Comparison of ENCODE assay signal across 13 cellular contexts in the genomic region with DNA sequence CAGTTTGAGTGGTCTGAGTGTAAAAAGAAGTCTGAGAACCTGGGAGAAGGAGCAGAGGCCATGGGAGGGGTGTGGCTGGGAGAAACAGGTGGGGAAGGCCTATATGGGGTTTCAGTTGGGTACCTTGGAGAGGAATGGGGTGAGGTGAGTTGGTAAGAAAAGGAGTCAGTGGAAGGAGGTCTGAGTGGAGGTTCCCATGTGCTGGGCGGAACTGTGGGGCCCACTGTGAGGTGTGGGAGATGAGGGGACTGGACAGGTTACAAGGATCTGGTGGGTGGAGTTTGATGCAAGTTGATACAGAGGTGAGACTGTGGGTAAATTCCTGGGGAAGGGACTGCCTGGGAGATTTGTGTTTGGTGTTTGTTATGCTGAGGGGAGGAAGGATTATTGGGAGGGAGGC. TPM values are rescaled to one million over a fixed set of nuclear protein-coding genes. Genes with fewer than 3 reads are reported as not detected.
DNase-seq lines count a peak whose midpoint lies in the region; ATAC-seq and TF ChIP-seq lines count a peak whose summit lies in the region.
"Had no signal": no experiment of that assay in that cellular context is flagged by ENCODE, and none has a peak within 500 bp of the region (broad histone marks: within the 10 kb centered on the region; RNA-seq: fewer than 3 reads in every experiment).

No MANE protein-coding gene starts in this region.

- H3K9me2 ChIP-seq in OCI-LY7 (ENCODE audit: insufficient read depth, low read length) = no peaks in the 10 kb centered on the region

- CTCF ChIA-PET in OCI-LY7 (lab: Charles Lee; ENCODE audit: unreplicated experiment) = no interaction called here

- ATAC-seq in HG02571 (IDR thresholded peaks at IDR 0.05; ENCODE audit: unreplicated experiment) = no peak

- H3K79me2 ChIP-seq in OCI-LY7 (ENCODE audit: insufficient read depth, low read depth, low read length) (peaks cover 40% of the 10 kb centered on the region), trophoblast cell (ENCODE audit: control insufficient read depth, insufficient read depth, low read length, poor library complexity) (peaks cover 17% of the 10 kb centered on the region)

- H2AFZ ChIP-seq in OCI-LY7 (ENCODE audit: low read length) (no peak overlapping the region), trophoblast cell (ENCODE audit: insufficient read depth, low read length, poor library complexity) (no peak overlapping the region)

- H3K27ac ChIP-seq in OCI-LY7 (ENCODE audit: low read depth, low read length, poor library complexity, severe bottlenecking) (no peak overlapping the region), trophoblast cell (ENCODE audit: low read depth, low read length) (no peak overlapping the region)

- no peak overlapping the region for H2BK5ac ChIP-seq in trophoblast cell (ENCODE audit: low read depth, low read length, poor library complexity)

- WGBS in trophoblast cell (ENCODE audit: extremely low coverage, insufficient coverage, insufficient read length) = no CpG with 5 or more reads among the region's 1 CpG

- H4K20me1 ChIP-seq in OCI-LY7 (ENCODE audit: insufficient read depth, low read length) = peaks cover 16% of the 10 kb centered on the region

- H3K14ac ChIP-seq in trophoblast cell (ENCODE audit: low read length) = no peak overlapping the region

- no peak overlapping the region for H4K91ac ChIP-seq in trophoblast cell (ENCODE audit: low read depth, low read length)

- no peak overlapping the region for H2BK12ac ChIP-seq in trophoblast cell (ENCODE audit: low read length)

- no peak overlapping the region for H2BK120ac ChIP-seq in trophoblast cell (ENCODE audit: insufficient read depth, low read length, poor library complexity)

- H3K4me2 ChIP-seq in OCI-LY7 (ENCODE audit: low read length) (peak overlapping the region; percentile 92), trophoblast cell (ENCODE audit: low read length) (peak overlapping the region; percentile 91)

- H3K9me3 ChIP-seq in OCI-LY7 (ENCODE audit: low read length) (no peaks in the 10 kb centered on the region), trophoblast cell (ENCODE audit: insufficient read depth, low read depth, low read length) (peaks cover 3% of the 10 kb centered on the region)

- no peaks in the 10 kb centered on the region for H3K27me3 ChIP-seq in trophoblast cell (ENCODE audit: insufficient read depth, low read length)

- H3K27ac Mint-ChIP-seq in T-helper 2 cell treated with Interferon-gamma antibody and Interleukin-4, amounts not matched to agents 5 μg/mL and 100 μg/mL, for 36 hours = peak overlapping the region; percentile 70
- H3K27ac Mint-ChIP-seq in dendritic cell treated with granulocyte-macrophage colony-stimulating factor and Interleukin-4, amounts not matched to agents 40 ng/mL and 50 ng/mL, for 4 days = peak overlapping the region; percentile 23

- DNase-seq in T-helper 2 cell treated with Interferon-gamma antibody and Interleukin-4, amounts not matched to agents 5 μg/mL and 100 μg/mL, for 36 hours (ENCODE audit: low spot score) = no peak
- DNase-seq in T-helper 2 cell (no peak), OCI-LY7 (ENCODE audit: low spot score) (no peak), trophoblast cell (no peak), NCI-H748 (lab: John Stamatoyannopoulos, UW; ENCODE audit: unreplicated experiment) (no peak)
- no peak for DNase-seq in stimulated activated CD4-positive, alpha-beta T cell treated with anti-CD3 and anti-CD28 coated beads, Interleukin-4, amount 100 ng/mL, for 24 hours
- DNase-seq: effector CD4-positive, alpha-beta T cell; GF-D8; hypothalamus; MV-4-11; NCI-H526 had no signal

- H3K36me3 ChIP-seq in OCI-LY7 (ENCODE audit: insufficient read depth, low read length) = peaks cover 45% of the 10 kb centered on the region
- peaks cover 33 to 40% of the 10 kb centered on the region in 2 experiments for H3K36me3 ChIP-seq in trophoblast cell (ENCODE audit: control insufficient read depth in 1 of 2, insufficient read depth in 2 of 2, low read length in 2 of 2)

- no peak overlapping the region for H4K8ac ChIP-seq in trophoblast cell (ENCODE audit: low read depth, low read length)

- H3K4me3 ChIP-seq in OCI-LY7 (ENCODE audit: low read depth, low read length, poor library complexity, severe bottlenecking) (peak overlapping the region; percentile 99), trophoblast cell (ENCODE audit: low read depth, low read length) (no peak overlapping the region)

- peaks cover 33% of the 10 kb centered on the region for H3K4me1 Mint-ChIP-seq in T-helper 2 cell treated with Interferon-gamma antibody and Interleukin-4, amounts not matched to agents 5 μg/mL and 100 μg/mL, for 36 hours (ENCODE audit: low read depth)
- H3K4me1 Mint-ChIP-seq in dendritic cell treated with granulocyte-macrophage colony-stimulating factor and Interleukin-4, amounts not matched to agents 40 ng/mL and 50 ng/mL, for 4 days (ENCODE audit: low read depth) = peaks cover 31% of the 10 kb centered on the region

- no peak overlapping the region for H2AK5ac ChIP-seq in trophoblast cell (ENCODE audit: low read length)

- H3K79me1 ChIP-seq in trophoblast cell (ENCODE audit: low read length) = peaks cover 12% of the 10 kb centered on the region

- H3K36me3 Mint-ChIP-seq in T-helper 2 cell treated with Interferon-gamma antibody and Interleukin-4, amounts not matched to agents 5 μg/mL and 100 μg/mL, for 36 hours (ENCODE audit: low read depth) = peaks cover 37% of the 10 kb centered on the region
- peaks cover 70% of the 10 kb centered on the region for H3K36me3 Mint-ChIP-seq in dendritic cell treated with granulocyte-macrophage colony-stimulating factor and Interleukin-4, amounts not matched to agents 40 ng/mL and 50 ng/mL, for 4 days (ENCODE audit: low read depth)

- H4K12ac ChIP-seq in trophoblast cell (ENCODE audit: low read depth, low read length) = no peak overlapping the region

- peak overlapping the region; percentile 94 for H3K4me3 Mint-ChIP-seq in T-helper 2 cell treated with Interferon-gamma antibody and Interleukin-4, amounts not matched to agents 5 μg/mL and 100 μg/mL, for 36 hours
- no peak overlapping the region for H3K4me3 Mint-ChIP-seq in dendritic cell treated with granulocyte-macrophage colony-stimulating factor and Interleukin-4, amounts not matched to agents 40 ng/mL and 50 ng/mL, for 4 days

- intact Hi-C loops in OCI-LY7 (cut with micrococcal nuclease; ENCODE audit: unreplicated experiment) = no loop called here
- intact Hi-C loops in dendritic cell treated with granulocyte-macrophage colony-stimulating factor and Interleukin-4, amounts not matched to agents 40 ng/mL and 50 ng/mL, for 4 days (cut with micrococcal nuclease) = no loop called here

- no peak overlapping the region for H3K23ac ChIP-seq in trophoblast cell (ENCODE audit: low read length)

- no peak for TF ChIP-seq CTCF in OCI-LY7 (conservative IDR thresholded peaks at IDR 0.05; ENCODE audit: low read length)

- no peaks in the 10 kb centered on the region for H3K27me3 Mint-ChIP-seq in T-helper 2 cell treated with Interferon-gamma antibody and Interleukin-4, amounts not matched to agents 5 μg/mL and 100 μg/mL, for 36 hours (ENCODE audit: low read depth)
- no peaks in the 10 kb centered on the region for H3K27me3 Mint-ChIP-seq in dendritic cell treated with granulocyte-macrophage colony-stimulating factor and Interleukin-4, amounts not matched to agents 40 ng/mL and 50 ng/mL, for 4 days

- POLR2A ChIA-PET in OCI-LY7 (lab: Charles Lee) = no interaction called here

- H3K18ac ChIP-seq in trophoblast cell (ENCODE audit: low read length) = no peak overlapping the region

- BruUV-seq in OCI-LY7 (replicated peaks; lab: Mats Ljungman, UMichigan) = no TSS peak

- H3K4ac ChIP-seq in trophoblast cell (ENCODE audit: low read depth, low read length) = peak overlapping the region; percentile 97

- no peak overlapping the region for H3K9ac ChIP-seq in trophoblast cell (ENCODE audit: low read length)

- H3K4me1 ChIP-seq in OCI-LY7 (ENCODE audit: insufficient read depth, low read length, poor library complexity, severe bottlenecking) (peaks cover 20% of the 10 kb centered on the region), trophoblast cell (ENCODE audit: control insufficient read depth in 1 of 2, insufficient read depth in 2 of 2, low read length in 2 of 2) (peaks cover 6 to 17% of the 10 kb centered on the region in 2 experiments)

- H3K9me3 Mint-ChIP-seq in T-helper 2 cell treated with Interferon-gamma antibody and Interleukin-4, amounts not matched to agents 5 μg/mL and 100 μg/mL, for 36 hours = no peaks in the 10 kb centered on the region
- no peaks in the 10 kb centered on the region for H3K9me3 Mint-ChIP-seq in dendritic cell treated with granulocyte-macrophage colony-stimulating factor and Interleukin-4, amounts not matched to agents 40 ng/mL and 50 ng/mL, for 4 days

RNA-seq across cellular contexts. Expression of gene ZNF574, which starts 2.1 kb away (rescaled TPM):
- 18.5 and 29.3 TPM in 2 replicates for total RNA-seq in OCI-LY7 (2014; rRNA removed; shearing (Covaris generic))
- 14.5 and 16.6 TPM in 2 replicates for total RNA-seq in OCI-LY7 (2022)
- 9.1 and 9.8 TPM in 2 replicates for polyA plus RNA-seq in trophoblast cell (2013)

RNA-seq across cellular contexts. Expression of gene GRIK5, which starts 8.1 kb away (rescaled TPM):
- 0.73 and 0.77 TPM in 2 replicates for total RNA-seq in OCI-LY7 (2014; rRNA removed; shearing (Covaris generic))
- 1.1 and 1.3 TPM in 2 replicates for total RNA-seq in OCI-LY7 (2022)
- 0.18 and 0.26 TPM in 2 replicates for polyA plus RNA-seq in trophoblast cell (2013)

RNA-seq across cellular contexts. Expression of gene POU2F2, which starts 54.2 kb away (rescaled TPM):
- 28.6 and 33.5 TPM in 2 replicates for total RNA-seq in OCI-LY7 (2014; rRNA removed; shearing (Covaris generic))
- 59.5 and 66.5 TPM in 2 replicates for total RNA-seq in OCI-LY7 (2022)
- 2.8 and 3.3 TPM in 2 replicates for polyA plus RNA-seq in trophoblast cell (2013)
